1 cellular context compared by ENCODE assay signal in the genomic region with DNA sequence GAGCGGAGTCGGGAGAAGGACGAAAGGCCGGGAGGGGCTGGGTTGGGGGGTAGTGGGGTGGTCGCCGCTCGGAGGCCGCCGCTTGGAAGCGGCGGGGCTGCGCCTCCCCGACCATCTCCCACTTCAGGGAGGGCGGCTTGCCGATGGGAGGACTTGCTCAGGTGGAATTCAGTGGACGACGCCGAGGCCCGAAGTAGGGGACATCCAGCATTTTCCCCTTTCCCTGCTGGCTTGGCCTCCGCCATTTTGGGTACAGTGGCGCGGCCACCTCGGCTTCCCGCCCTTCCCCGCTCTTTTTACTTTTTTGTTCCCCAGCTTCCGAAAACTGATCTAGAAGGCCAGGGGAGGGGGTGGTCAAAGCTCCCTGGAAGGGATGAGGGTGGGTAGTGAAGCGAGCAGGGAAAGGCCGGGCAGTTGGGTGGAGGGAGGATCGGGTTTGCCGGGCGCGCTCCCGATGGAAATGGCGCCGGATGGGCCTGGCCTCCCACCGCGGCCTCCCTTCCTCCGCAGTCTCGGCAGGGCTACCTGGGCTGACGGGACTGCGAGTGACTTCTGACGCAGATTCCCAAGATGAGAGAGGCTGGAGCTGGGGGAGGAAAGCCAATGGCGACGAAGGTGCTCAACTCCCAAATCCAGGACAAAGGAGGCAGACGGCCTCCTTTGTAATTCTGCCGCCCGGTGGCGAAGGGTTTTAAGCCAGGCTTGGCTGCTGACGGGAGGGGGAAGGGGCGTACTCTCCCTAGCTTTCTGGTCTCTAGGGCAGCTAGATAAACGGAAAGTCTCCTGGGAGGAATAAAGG.
A peak's percentile ranks its signal among the peaks of the same experiment; 100 is the strongest.
TF ChIP-seq lines count a peak whose summit lies in the region.

A gene (minus strand): TSS at position 670 of the 799 bp plus-strand sequence. CDS start 26,084 bp downstream, outside the sequence.

TF ChIP-seq in K562, 482 proteins besides CTCF, POLR2A, EP300 and RAD21 (continued from another document and continues in another):
- TF ChIP-seq, protein P1, sequence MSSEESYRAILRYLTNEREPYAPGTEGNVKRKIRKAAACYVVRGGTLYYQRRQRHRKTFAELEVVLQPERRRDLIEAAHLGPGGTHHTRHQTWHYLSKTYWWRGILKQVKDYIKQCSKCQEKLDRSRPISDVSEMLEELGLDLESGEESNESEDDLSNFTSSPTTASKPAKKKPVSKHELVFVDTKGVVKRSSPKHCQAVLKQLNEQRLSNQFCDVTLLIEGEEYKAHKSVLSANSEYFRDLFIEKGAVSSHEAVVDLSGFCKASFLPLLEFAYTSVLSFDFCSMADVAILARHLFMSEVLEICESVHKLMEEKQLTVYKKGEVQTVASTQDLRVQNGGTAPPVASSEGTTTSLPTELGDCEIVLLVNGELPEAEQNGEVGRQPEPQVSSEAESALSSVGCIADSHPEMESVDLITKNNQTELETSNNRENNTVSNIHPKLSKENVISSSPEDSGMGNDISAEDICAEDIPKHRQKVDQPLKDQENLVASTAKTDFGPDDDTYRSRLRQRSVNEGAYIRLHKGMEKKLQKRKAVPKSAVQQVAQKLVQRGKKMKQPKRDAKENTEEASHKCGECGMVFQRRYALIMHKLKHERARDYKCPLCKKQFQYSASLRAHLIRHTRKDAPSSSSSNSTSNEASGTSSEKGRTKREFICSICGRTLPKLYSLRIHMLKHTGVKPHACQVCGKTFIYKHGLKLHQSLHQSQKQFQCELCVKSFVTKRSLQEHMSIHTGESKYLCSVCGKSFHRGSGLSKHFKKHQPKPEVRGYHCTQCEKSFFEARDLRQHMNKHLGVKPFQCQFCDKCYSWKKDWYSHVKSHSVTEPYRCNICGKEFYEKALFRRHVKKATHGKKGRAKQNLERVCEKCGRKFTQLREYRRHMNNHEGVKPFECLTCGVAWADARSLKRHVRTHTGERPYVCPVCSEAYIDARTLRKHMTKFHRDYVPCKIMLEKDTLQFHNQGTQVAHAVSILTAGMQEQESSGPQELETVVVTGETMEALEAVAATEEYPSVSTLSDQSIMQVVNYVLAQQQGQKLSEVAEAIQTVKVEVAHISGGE (CRISPR knock-in tag; IDR thresholded peaks at IDR 0.05): peak in 1 of 3 experiments; percentile 67; a peak in 2 of 6 replicates
- no peak for TF ChIP-seq MCM2 (IDR thresholded peaks at IDR 0.05; ENCODE audit: low read depth)
- TF ChIP-seq, protein P2, sequence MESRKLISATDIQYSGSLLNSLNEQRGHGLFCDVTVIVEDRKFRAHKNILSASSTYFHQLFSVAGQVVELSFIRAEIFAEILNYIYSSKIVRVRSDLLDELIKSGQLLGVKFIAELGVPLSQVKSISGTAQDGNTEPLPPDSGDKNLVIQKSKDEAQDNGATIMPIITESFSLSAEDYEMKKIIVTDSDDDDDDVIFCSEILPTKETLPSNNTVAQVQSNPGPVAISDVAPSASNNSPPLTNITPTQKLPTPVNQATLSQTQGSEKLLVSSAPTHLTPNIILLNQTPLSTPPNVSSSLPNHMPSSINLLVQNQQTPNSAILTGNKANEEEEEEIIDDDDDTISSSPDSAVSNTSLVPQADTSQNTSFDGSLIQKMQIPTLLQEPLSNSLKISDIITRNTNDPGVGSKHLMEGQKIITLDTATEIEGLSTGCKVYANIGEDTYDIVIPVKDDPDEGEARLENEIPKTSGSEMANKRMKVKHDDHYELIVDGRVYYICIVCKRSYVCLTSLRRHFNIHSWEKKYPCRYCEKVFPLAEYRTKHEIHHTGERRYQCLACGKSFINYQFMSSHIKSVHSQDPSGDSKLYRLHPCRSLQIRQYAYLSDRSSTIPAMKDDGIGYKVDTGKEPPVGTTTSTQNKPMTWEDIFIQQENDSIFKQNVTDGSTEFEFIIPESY (CRISPR knock-in tag; IDR thresholded peaks at IDR 0.05): no peak
- TF ChIP-seq, protein P3, sequence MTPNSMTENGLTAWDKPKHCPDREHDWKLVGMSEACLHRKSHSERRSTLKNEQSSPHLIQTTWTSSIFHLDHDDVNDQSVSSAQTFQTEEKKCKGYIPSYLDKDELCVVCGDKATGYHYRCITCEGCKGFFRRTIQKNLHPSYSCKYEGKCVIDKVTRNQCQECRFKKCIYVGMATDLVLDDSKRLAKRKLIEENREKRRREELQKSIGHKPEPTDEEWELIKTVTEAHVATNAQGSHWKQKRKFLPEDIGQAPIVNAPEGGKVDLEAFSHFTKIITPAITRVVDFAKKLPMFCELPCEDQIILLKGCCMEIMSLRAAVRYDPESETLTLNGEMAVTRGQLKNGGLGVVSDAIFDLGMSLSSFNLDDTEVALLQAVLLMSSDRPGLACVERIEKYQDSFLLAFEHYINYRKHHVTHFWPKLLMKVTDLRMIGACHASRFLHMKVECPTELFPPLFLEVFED (CRISPR knock-in tag; conservative IDR thresholded peaks at IDR 0.05): peak; percentile 91; the same call in 1 of the 2 replicates
- peak; percentile 95 for TF ChIP-seq OTX1 (CRISPR knock-in tag; IDR thresholded peaks at IDR 0.05)
- TF ChIP-seq KAT8 (IDR thresholded peaks at IDR 0.05; ENCODE audit: low read depth): peak; percentile 47; the same call in 1 of the 2 replicates
- TF ChIP-seq MEIS2 (IDR thresholded peaks at IDR 0.05; ENCODE audit: partially characterized antibody): peak; percentile 9
- no peak for TF ChIP-seq GATA2 (CRISPR knock-in tag; IDR thresholded peaks at IDR 0.05)
- 0 out of 2 replicates have a peak, but pooled peaks have one; percentile 24 for TF ChIP-seq KLF1 (tag; IDR thresholded peaks at IDR 0.05)
- TF ChIP-seq, protein P4, sequence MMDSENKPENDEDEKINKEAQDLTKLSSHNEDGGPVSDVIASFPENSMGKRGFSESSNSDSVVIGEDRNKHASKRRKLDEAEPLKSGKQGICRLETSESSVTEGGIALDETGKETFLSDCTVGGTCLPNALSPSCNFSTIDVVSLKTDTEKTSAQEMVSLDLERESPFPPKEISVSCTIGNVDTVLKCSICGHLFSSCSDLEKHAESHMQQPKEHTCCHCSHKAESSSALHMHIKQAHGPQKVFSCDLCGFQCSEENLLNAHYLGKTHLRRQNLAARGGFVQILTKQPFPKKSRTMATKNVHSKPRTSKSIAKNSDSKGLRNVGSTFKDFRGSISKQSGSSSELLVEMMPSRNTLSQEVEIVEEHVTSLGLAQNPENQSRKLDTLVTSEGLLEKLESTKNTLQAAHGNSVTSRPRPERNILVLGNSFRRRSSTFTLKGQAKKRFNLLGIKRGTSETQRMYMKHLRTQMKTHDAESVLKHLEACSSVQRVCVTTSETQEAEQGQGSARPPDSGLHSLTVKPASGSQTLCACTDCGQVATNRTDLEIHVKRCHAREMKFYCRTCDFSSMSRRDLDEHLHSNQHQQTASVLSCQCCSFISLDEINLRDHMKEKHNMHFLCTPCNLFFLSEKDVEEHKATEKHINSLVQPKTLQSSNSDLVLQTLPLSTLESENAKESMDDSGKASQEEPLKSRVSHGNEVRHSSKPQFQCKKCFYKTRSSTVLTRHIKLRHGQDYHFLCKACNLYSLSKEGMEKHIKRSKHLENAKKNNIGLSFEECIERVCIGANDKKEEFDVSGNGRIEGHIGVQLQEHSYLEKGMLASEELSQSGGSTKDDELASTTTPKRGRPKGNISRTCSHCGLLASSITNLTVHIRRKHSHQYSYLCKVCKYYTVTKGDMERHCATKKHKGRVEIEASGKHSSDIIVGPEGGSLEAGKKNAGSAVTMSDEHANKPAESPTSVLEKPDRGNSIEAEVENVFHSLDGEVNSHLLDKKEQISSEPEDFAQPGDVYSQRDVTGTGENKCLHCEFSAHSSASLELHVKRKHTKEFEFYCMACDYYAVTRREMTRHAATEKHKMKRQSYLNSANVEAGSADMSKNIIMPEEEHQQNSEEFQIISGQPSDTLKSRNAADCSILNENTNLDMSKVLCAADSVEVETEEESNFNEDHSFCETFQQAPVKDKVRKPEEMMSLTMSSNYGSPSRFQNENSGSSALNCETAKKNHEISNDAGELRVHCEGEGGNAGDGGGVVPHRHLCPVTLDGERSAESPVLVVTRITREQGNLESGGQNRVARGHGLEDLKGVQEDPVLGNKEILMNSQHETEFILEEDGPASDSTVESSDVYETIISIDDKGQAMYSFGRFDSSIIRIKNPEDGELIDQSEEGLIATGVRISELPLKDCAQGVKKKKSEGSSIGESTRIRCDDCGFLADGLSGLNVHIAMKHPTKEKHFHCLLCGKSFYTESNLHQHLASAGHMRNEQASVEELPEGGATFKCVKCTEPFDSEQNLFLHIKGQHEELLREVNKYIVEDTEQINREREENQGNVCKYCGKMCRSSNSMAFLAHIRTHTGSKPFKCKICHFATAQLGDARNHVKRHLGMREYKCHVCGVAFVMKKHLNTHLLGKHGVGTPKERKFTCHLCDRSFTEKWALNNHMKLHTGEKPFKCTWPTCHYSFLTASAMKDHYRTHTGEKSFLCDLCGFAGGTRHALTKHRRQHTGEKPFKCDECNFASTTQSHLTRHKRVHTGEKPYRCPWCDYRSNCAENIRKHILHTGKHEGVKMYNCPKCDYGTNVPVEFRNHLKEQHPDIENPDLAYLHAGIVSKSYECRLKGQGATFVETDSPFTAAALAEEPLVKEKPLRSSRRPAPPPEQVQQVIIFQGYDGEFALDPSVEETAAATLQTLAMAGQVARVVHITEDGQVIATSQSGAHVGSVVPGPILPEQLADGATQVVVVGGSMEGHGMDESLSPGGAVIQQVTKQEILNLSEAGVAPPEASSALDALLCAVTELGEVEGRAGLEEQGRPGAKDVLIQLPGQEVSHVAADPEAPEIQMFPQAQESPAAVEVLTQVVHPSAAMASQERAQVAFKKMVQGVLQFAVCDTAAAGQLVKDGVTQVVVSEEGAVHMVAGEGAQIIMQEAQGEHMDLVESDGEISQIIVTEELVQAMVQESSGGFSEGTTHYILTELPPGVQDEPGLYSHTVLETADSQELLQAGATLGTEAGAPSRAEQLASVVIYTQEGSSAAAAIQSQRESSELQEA (IDR thresholded peaks at IDR 0.05; ENCODE audit: low read depth): peak; percentile 39; the same call in 1 of the 2 replicates
- peak; percentile 71 for TF ChIP-seq SMARCE1 (IDR thresholded peaks at IDR 0.05)
- peak; percentile 86 for TF ChIP-seq TRIM28 (IDR thresholded peaks at IDR 0.05)
- TF ChIP-seq, protein P5, sequence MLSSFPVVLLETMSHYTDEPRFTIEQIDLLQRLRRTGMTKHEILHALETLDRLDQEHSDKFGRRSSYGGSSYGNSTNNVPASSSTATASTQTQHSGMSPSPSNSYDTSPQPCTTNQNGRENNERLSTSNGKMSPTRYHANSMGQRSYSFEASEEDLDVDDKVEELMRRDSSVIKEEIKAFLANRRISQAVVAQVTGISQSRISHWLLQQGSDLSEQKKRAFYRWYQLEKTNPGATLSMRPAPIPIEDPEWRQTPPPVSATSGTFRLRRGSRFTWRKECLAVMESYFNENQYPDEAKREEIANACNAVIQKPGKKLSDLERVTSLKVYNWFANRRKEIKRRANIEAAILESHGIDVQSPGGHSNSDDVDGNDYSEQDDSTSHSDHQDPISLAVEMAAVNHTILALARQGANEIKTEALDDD (IDR thresholded peaks at IDR 0.05): no peak
- TF ChIP-seq FOXK2 (conservative IDR thresholded peaks at IDR 0.05 in 1 of 2, IDR thresholded peaks at IDR 0.05 in 1 of 2; ENCODE audit: low read depth in 2 of 2): no peak
- no peak for TF ChIP-seq SP2 (IDR thresholded peaks at IDR 0.05; ENCODE audit: extremely low read depth, low read depth, low read length, poor library complexity, severe bottlenecking)
- TF ChIP-seq, protein P6, sequence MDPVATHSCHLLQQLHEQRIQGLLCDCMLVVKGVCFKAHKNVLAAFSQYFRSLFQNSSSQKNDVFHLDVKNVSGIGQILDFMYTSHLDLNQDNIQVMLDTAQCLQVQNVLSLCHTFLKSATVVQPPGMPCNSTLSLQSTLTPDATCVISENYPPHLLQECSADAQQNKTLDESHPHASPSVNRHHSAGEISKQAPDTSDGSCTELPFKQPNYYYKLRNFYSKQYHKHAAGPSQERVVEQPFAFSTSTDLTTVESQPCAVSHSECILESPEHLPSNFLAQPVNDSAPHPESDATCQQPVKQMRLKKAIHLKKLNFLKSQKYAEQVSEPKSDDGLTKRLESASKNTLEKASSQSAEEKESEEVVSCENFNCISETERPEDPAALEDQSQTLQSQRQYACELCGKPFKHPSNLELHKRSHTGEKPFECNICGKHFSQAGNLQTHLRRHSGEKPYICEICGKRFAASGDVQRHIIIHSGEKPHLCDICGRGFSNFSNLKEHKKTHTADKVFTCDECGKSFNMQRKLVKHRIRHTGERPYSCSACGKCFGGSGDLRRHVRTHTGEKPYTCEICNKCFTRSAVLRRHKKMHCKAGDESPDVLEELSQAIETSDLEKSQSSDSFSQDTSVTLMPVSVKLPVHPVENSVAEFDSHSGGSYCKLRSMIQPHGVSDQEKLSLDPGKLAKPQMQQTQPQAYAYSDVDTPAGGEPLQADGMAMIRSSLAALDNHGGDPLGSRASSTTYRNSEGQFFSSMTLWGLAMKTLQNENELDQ (CRISPR knock-in tag; IDR thresholded peaks at IDR 0.05; ENCODE audit: borderline replicate concordance): no peak
- TF ChIP-seq SNIP1 (IDR thresholded peaks at IDR 0.05; ENCODE audit: low read depth): no peak
- TF ChIP-seq RNF2 (IDR thresholded peaks at IDR 0.05): no peak
- peak; percentile 73; the same call in 1 of the 2 replicates for TF ChIP-seq BCOR (IDR thresholded peaks at IDR 0.05)
- TF ChIP-seq RFX5 (IDR thresholded peaks at IDR 0.05; ENCODE audit: low read depth, low read length): no peak
- peak; percentile 80 for TF ChIP-seq POLR2AphosphoS5 (IDR thresholded peaks at IDR 0.05; ENCODE audit: control insufficient read depth, insufficient read depth, low read depth, low read length)
- no peak for TF ChIP-seq CBX8 (IDR thresholded peaks at IDR 0.05; ENCODE audit: borderline replicate concordance, extremely low read depth, low read depth, low read length, poor library complexity, severe bottlenecking)
- TF ChIP-seq RAD51 (IDR thresholded peaks at IDR 0.05; ENCODE audit: borderline replicate concordance, low read depth): peak; percentile 37; the same call in 1 of the 2 replicates
- no peak for TF ChIP-seq C11orf30 (IDR thresholded peaks at IDR 0.05; ENCODE audit: low read depth)
- no peak for TF ChIP-seq PPARD (CRISPR knock-in tag; IDR thresholded peaks at IDR 0.05)
- peak; percentile 58 for TF ChIP-seq HMGN3 (IDR thresholded peaks at IDR 0.05; ENCODE audit: borderline replicate concordance, extremely low read depth, insufficient read length, low read depth, low read length)
- TF ChIP-seq KLF6 (CRISPR knock-in tag; IDR thresholded peaks at IDR 0.05; ENCODE audit: borderline replicate concordance): peak; percentile 66; the same call in 1 of the 2 replicates
- TF ChIP-seq ZNF253 (CRISPR knock-in tag; conservative IDR thresholded peaks at IDR 0.05): no peak
- TF ChIP-seq MTA3 (IDR thresholded peaks at IDR 0.05; ENCODE audit: borderline replicate concordance): peak; percentile 87
- no peak for TF ChIP-seq SMAD2 (IDR thresholded peaks at IDR 0.05; ENCODE audit: low read depth, low read length)
- peak; percentile 13 to 58; a peak in 1 of 4 replicates for TF ChIP-seq SRF (CRISPR knock-in tag; IDR thresholded peaks at IDR 0.05)
- TF ChIP-seq, protein P7, sequence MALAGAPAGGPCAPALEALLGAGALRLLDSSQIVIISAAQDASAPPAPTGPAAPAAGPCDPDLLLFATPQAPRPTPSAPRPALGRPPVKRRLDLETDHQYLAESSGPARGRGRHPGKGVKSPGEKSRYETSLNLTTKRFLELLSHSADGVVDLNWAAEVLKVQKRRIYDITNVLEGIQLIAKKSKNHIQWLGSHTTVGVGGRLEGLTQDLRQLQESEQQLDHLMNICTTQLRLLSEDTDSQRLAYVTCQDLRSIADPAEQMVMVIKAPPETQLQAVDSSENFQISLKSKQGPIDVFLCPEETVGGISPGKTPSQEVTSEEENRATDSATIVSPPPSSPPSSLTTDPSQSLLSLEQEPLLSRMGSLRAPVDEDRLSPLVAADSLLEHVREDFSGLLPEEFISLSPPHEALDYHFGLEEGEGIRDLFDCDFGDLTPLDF (CRISPR knock-in tag; IDR thresholded peaks at IDR 0.05): peak; percentile 21
- TF ChIP-seq MAFF (IDR thresholded peaks at IDR 0.05; ENCODE audit: low read length): no peak
- TF ChIP-seq TFAM (CRISPR knock-in tag; conservative IDR thresholded peaks at IDR 0.05): no peak
- TF ChIP-seq SREBF1 (IDR thresholded peaks at IDR 0.05; ENCODE audit: borderline replicate concordance, low read depth, low read length): no peak
- TF ChIP-seq SP1 (CRISPR knock-in tag; IDR thresholded peaks at IDR 0.05): peak; percentile 37; the same call in 1 of the 2 replicates
- TF ChIP-seq NFYB (IDR thresholded peaks at IDR 0.05; ENCODE audit: extremely low read depth, insufficient read length): no peak
